1 cellular context compared by ENCODE assay signal in the genomic region with DNA sequence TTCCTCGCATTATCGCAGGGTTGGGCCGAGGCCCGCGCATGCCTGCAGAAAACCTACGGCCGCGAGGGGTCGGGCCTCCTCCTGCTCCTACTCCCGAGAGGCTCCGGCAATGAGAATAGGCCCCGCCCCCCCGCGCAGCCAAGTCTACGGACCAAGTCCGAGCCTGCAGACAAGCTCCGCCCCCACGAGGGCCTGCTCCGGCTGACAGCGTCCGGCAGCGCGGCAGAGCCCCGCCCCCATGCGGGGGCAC.
TF ChIP-seq lines count a peak whose summit lies in the region.

No MANE protein-coding gene starts in this region.

TF ChIP-seq in GM23338, 12 proteins besides CTCF, POLR2A, EP300 and RAD21 (continued from another document):
- TF ChIP-seq, protein P1, sequence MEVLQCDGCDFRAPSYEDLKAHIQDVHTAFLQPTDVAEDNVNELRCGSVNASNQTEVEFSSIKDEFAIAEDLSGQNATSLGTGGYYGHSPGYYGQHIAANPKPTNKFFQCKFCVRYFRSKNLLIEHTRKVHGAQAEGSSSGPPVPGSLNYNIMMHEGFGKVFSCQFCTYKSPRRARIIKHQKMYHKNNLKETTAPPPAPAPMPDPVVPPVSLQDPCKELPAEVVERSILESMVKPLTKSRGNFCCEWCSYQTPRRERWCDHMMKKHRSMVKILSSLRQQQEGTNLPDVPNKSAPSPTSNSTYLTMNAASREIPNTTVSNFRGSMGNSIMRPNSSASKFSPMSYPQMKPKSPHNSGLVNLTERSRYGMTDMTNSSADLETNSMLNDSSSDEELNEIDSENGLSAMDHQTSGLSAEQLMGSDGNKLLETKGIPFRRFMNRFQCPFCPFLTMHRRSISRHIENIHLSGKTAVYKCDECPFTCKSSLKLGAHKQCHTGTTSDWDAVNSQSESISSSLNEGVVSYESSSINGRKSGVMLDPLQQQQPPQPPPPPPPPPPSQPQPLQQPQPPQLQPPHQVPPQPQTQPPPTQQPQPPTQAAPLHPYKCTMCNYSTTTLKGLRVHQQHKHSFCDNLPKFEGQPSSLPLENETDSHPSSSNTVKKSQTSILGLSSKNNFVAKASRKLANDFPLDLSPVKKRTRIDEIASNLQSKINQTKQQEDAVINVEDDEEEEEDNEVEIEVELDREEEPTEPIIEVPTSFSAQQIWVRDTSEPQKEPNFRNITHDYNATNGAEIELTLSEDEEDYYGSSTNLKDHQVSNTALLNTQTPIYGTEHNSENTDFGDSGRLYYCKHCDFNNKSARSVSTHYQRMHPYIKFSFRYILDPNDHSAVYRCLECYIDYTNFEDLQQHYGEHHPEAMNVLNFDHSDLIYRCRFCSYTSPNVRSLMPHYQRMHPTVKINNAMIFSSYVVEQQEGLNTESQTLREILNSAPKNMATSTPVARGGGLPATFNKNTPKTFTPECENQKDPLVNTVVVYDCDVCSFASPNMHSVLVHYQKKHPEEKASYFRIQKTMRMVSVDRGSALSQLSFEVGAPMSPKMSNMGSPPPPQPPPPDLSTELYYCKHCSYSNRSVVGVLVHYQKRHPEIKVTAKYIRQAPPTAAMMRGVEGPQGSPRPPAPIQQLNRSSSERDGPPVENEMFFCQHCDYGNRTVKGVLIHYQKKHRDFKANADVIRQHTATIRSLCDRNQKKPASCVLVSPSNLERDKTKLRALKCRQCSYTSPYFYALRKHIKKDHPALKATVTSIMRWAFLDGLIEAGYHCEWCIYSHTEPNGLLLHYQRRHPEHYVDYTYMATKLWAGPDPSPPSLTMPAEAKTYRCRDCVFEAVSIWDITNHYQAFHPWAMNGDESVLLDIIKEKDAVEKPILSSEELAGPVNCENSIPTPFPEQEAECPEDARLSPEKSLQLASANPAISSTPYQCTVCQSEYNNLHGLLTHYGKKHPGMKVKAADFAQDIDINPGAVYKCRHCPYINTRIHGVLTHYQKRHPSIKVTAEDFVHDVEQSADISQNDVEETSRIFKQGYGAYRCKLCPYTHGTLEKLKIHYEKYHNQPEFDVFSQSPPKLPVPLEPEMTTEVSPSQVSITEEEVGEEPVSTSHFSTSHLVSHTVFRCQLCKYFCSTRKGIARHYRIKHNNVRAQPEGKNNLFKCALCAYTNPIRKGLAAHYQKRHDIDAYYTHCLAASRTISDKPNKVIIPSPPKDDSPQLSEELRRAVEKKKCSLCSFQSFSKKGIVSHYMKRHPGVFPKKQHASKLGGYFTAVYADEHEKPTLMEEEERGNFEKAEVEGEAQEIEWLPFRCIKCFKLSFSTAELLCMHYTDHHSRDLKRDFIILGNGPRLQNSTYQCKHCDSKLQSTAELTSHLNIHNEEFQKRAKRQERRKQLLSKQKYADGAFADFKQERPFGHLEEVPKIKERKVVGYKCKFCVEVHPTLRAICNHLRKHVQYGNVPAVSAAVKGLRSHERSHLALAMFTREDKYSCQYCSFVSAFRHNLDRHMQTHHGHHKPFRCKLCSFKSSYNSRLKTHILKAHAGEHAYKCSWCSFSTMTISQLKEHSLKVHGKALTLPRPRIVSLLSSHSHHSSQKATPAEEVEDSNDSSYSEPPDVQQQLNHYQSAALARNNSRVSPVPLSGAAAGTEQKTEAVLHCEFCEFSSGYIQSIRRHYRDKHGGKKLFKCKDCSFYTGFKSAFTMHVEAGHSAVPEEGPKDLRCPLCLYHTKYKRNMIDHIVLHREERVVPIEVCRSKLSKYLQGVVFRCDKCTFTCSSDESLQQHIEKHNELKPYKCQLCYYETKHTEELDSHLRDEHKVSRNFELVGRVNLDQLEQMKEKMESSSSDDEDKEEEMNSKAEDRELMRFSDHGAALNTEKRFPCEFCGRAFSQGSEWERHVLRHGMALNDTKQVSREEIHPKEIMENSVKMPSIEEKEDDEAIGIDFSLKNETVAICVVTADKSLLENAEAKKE (CRISPR knock-in tag; IDR thresholded peaks at IDR 0.05) = no peak
- TF ChIP-seq ZNF331 (CRISPR knock-in tag; IDR thresholded peaks at IDR 0.05; ENCODE audit: low read depth) (no peak), ZNF114 (CRISPR knock-in tag; IDR thresholded peaks at IDR 0.05) (no peak)
